Comparison of ENCODE assay signal across 1 cellular context in genomic region chr17:29650407-29650806, GRCh38.
TF ChIP-seq lines count a peak whose summit lies in the region.

No MANE protein-coding gene starts in this region.

TF ChIP-seq in endothelial cell of umbilical vein, 7 proteins besides CTCF, POLR2A, EP300 and RAD21:
- TF ChIP-seq JUN (IDR thresholded peaks at IDR 0.05; ENCODE audit: borderline replicate concordance, insufficient read depth, insufficient read length, low read depth) (no peak), MYC (IDR thresholded peaks at IDR 0.05; ENCODE audit: low read depth, low read length) (no peak)
- TF ChIP-seq, protein P1, sequence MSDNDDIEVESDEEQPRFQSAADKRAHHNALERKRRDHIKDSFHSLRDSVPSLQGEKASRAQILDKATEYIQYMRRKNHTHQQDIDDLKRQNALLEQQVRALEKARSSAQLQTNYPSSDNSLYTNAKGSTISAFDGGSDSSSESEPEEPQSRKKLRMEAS (IDR thresholded peaks at IDR 0.05; ENCODE audit: insufficient read depth, insufficient read length): no peak
